ENCODE assay signal across 1 cellular context in genomic region chr14:90628825-90629224, GRCh38.
TF ChIP-seq lines count a peak whose summit lies in the region.

No MANE protein-coding gene starts in this region.

TF ChIP-seq in IMR-90, 13 proteins besides CTCF, POLR2A, EP300 and RAD21 (continued from another document):
- TF ChIP-seq BHLHE40 (IDR thresholded peaks at IDR 0.05; ENCODE audit: low read depth, low read length) (no peak), NFE2L2 (IDR thresholded peaks at IDR 0.05; ENCODE audit: low read depth, low read length) (no peak), MAFK (IDR thresholded peaks at IDR 0.05; ENCODE audit: low read depth, low read length) (no peak), MAZ (IDR thresholded peaks at IDR 0.05; ENCODE audit: borderline replicate concordance, low read depth, low read length) (no peak)
